Comparison of ENCODE assay signal across 15 cellular contexts in the genomic region with DNA sequence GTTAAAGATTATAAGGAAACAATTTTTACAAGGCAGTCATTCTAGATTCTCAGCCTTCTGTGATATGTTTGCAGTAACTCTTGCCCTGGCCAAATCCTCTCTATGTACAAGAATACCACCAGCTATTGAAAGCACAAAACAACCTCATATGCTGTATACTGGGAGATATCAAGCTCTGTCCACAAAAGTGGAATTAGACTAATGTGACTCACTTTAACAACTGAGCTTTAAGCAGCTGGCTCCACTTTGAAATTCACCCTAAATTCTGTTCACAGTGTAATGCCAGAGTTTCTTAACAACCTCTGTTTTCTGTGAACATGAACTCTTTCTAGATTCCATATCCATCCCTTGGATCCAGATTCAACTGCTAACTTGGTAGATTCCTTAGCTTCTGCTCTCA. TPM values are rescaled to one million over a fixed set of nuclear protein-coding genes. Genes with fewer than 3 reads are reported as not detected.
A peak's percentile ranks its signal among the peaks of the same experiment; 100 is the strongest.
DNase-seq lines count a peak whose midpoint lies in the region; ATAC-seq, FAIRE-seq and TF ChIP-seq lines count a peak whose summit lies in the region.
"Had no signal": no experiment of that assay in that cellular context is flagged by ENCODE, and none has a peak within 500 bp of the region (broad histone marks: within the 10 kb centered on the region; RNA-seq: fewer than 3 reads in every experiment).

No MANE protein-coding gene starts in this region.

- no peak for TF ChIP-seq POLR2A in HepG2 (IDR thresholded peaks at IDR 0.05; ENCODE audit: insufficient read depth in 1 of 2, low read depth in 2 of 2, low read length in 2 of 2)

- intact Hi-C loops in HepG2 (cut with micrococcal nuclease; ENCODE audit: unreplicated experiment), result no loop called here
- intact Hi-C loops in activated T-helper 1 cell treated with anti-CD3 and anti-CD28 coated beads, Interleukin-12 subunit alpha, Interleukin-12 subunit beta, Interleukin-2, Interleukin-4 antibody, amounts not matched to agents 30 ng/mL and 10 ng/mL and 1 ng/mL, durations not matched to agents 14 hours and 24 hours and 36 hours (cut with micrococcal nuclease), result no loop called here

- no peaks in the 10 kb centered on the region for H3K27me3 Mint-ChIP-seq in nephron (ENCODE audit: low read depth)
- peaks cover 4% of the 10 kb centered on the region for H3K27me3 Mint-ChIP-seq in activated T-helper 1 cell treated with anti-CD3 and anti-CD28 coated beads, Interleukin-12 subunit alpha, Interleukin-12 subunit beta, Interleukin-2, Interleukin-4 antibody, amounts not matched to agents 30 ng/mL and 10 ng/mL and 1 ng/mL, durations not matched to agents 14 hours and 24 hours and 36 hours (ENCODE audit: insufficient read depth)

- no peak overlapping the region for H2AFZ ChIP-seq in HepG2 (ENCODE audit: low read length)

- peaks cover 50% of the 10 kb centered on the region for H3K4me1 Mint-ChIP-seq in nephron
- peaks cover 22% of the 10 kb centered on the region for H3K4me1 Mint-ChIP-seq in activated T-helper 1 cell treated with anti-CD3 and anti-CD28 coated beads, Interleukin-12 subunit alpha, Interleukin-12 subunit beta, Interleukin-2, Interleukin-4 antibody, amounts not matched to agents 30 ng/mL and 10 ng/mL and 1 ng/mL, durations not matched to agents 14 hours and 24 hours and 36 hours (ENCODE audit: low read depth)

- no peak for FAIRE-seq in HepG2 (lab: Jason Lieb, UNC)
- FAIRE-seq: H1 had no signal

- DNase-seq in AG10803 (ENCODE audit: low read depth) (peak; percentile 13), fibroblast of peridontal ligament (ENCODE audit: extremely low read depth) (peak; percentile 31), HepG2 (ENCODE audit: low spot score) (no peak), 8988T (no peak)
- no peak for DNase-seq in activated effector memory CD4-positive, alpha-beta T cell treated with Interleukin-2 at 50 U/mL for 16 hours
- DNase-seq in activated T-helper 1 cell treated with anti-CD3 and anti-CD28 coated beads, Interleukin-12 subunit alpha, Interleukin-12 subunit beta, Interleukin-2, Interleukin-4 antibody, amounts not matched to agents 30 ng/mL and 10 ng/mL and 1 ng/mL, durations not matched to agents 14 hours and 24 hours and 36 hours (ENCODE audit: low spot score), result no peak
- DNase-seq: Karpas-422, NCI-H1417 treated with DMSO at 0.1 percent for 48 hours, NCI-H2081, NCI-H510A treated with DMSO at 0.1 percent for 48 hours, Peyer's patch, SHP77 treated with DMSO at 0.1 percent for 48 hours had no signal

- peaks cover 94% of the 10 kb centered on the region for H3K79me2 ChIP-seq in HepG2 (ENCODE audit: insufficient read depth, low read length)

- peak overlapping the region; percentile 36 to 59 (median 49) for H3K27ac Mint-ChIP-seq in nephron
- H3K27ac Mint-ChIP-seq in activated T-helper 1 cell treated with anti-CD3 and anti-CD28 coated beads, Interleukin-12 subunit alpha, Interleukin-12 subunit beta, Interleukin-2, Interleukin-4 antibody, amounts not matched to agents 30 ng/mL and 10 ng/mL and 1 ng/mL, durations not matched to agents 14 hours and 24 hours and 36 hours, result no peak overlapping the region

- H3K4me2 ChIP-seq in HepG2 (ENCODE audit: low read depth, low read length), result no peak overlapping the region

- peaks cover 19% of the 10 kb centered on the region for H3K36me3 Mint-ChIP-seq in nephron (ENCODE audit: low read depth)
- peaks cover 4% of the 10 kb centered on the region for H3K36me3 Mint-ChIP-seq in activated T-helper 1 cell treated with anti-CD3 and anti-CD28 coated beads, Interleukin-12 subunit alpha, Interleukin-12 subunit beta, Interleukin-2, Interleukin-4 antibody, amounts not matched to agents 30 ng/mL and 10 ng/mL and 1 ng/mL, durations not matched to agents 14 hours and 24 hours and 36 hours (ENCODE audit: low read depth)

- H4K20me1 ChIP-seq in HepG2 (ENCODE audit: insufficient read depth, low read length), result peaks cover 54% of the 10 kb centered on the region

- peaks cover 36% of the 10 kb centered on the region for H3K4me1 ChIP-seq in HepG2 (ENCODE audit: insufficient read depth, low read length)

- H3K9me3 ChIP-seq in HepG2 (ENCODE audit: low read length), result peaks cover 9% of the 10 kb centered on the region
- H3K9me3 ChIP-seq: Peyer's patch had no signal

- H3K4me3 ChIP-seq in AG10803 (ENCODE audit: low read length) (no peak overlapping the region), HepG2 (replicated peaks in 1 of 3; ENCODE audit: insufficient read depth in 1 of 3, low read depth in 2 of 3, low read length in 3 of 3) (no peak overlapping the region)
- H3K4me3 ChIP-seq: Peyer's patch had no signal

- H3K27ac ChIP-seq in VCaP, result peak overlapping the region; percentile 55
- H3K27ac ChIP-seq in HepG2 (ENCODE audit: extremely low read length, insufficient read depth, low read length), result no peak overlapping the region
- H3K27ac ChIP-seq: Peyer's patch had no signal

- TF ChIP-seq CTCF in AG10803 (conservative IDR thresholded peaks at IDR 0.05; ENCODE audit: low read length) (no peak), VCaP (conservative IDR thresholded peaks at IDR 0.05) (no peak), nephron (IDR thresholded peaks at IDR 0.05; ENCODE audit: unreplicated experiment in 3 of 3) (no peak), HepG2 (CRISPR knock-in tag; IDR thresholded peaks at IDR 0.05) (no peak)

- H3K27me3 ChIP-seq in HepG2 (ENCODE audit: control insufficient read depth in 1 of 2, insufficient read depth in 2 of 2, low read length in 2 of 2), result no peaks in the 10 kb centered on the region
- H3K27me3 ChIP-seq: Peyer's patch had no signal

- CTCF ChIA-PET in HepG2 (lab: Yijun Ruan, JAX; ENCODE audit: low intra/inter-chr PET ratio, low total read pairs), result no interaction called here

- no peak overlapping the region for H3K4me3 Mint-ChIP-seq in nephron
- H3K4me3 Mint-ChIP-seq in activated T-helper 1 cell treated with anti-CD3 and anti-CD28 coated beads, Interleukin-12 subunit alpha, Interleukin-12 subunit beta, Interleukin-2, Interleukin-4 antibody, amounts not matched to agents 30 ng/mL and 10 ng/mL and 1 ng/mL, durations not matched to agents 14 hours and 24 hours and 36 hours, result no peak overlapping the region

- H3K9ac ChIP-seq in HepG2 (ENCODE audit: insufficient read depth, low read depth, low read length), result no peak overlapping the region

- POLR2A ChIA-PET in HepG2 (lab: Yijun Ruan, JAX), result interaction anchor here (0.9 kb wide), 1 partner anchor 39 kb away, joined by 3 read pairs; no protein-coding TSS in a partner anchor

- peaks cover 0 to 6% of the 10 kb centered on the region in 2 experiments; a peak in 2 of 5 replicates for H3K36me3 ChIP-seq in HepG2 (replicated peaks in 1 of 2; ENCODE audit: control insufficient read depth in 1 of 2, insufficient read depth in 2 of 2, low read length in 2 of 2)
- H3K36me3 ChIP-seq: Peyer's patch had no signal

- TF ChIP-seq EP300 in HepG2 (IDR thresholded peaks at IDR 0.05; ENCODE audit: low read depth in 2 of 2, low read length in 2 of 2), result no peak
- no peak for TF ChIP-seq EP300 in HepG2 (CRISPR knock-in tag; IDR thresholded peaks at IDR 0.05; ENCODE audit: borderline replicate concordance)

- TF ChIP-seq RAD21 in HepG2 (CRISPR knock-in tag; IDR thresholded peaks at IDR 0.05), result no peak

- BruUV-seq in HepG2 (replicated peaks; lab: Mats Ljungman, UMichigan), result no TSS peak

- in situ Hi-C loops in HepG2 (cut with HindIII; ENCODE audit: extremely low pct_ligation_motif_present, low pct_unique_long_range_greater_than_20kb), result no loop called here

- peaks cover 2% of the 10 kb centered on the region for H3K9me3 Mint-ChIP-seq in nephron
- H3K9me3 Mint-ChIP-seq in activated T-helper 1 cell treated with anti-CD3 and anti-CD28 coated beads, Interleukin-12 subunit alpha, Interleukin-12 subunit beta, Interleukin-2, Interleukin-4 antibody, amounts not matched to agents 30 ng/mL and 10 ng/mL and 1 ng/mL, durations not matched to agents 14 hours and 24 hours and 36 hours, result peaks cover 17% of the 10 kb centered on the region

- ATAC-seq in HepG2, result no peak

TF ChIP-seq in HepG2, 621 proteins besides CTCF, POLR2A, EP300 and RAD21 (continues in another document):
- TF ChIP-seq ZFP82 (CRISPR knock-in tag; IDR thresholded peaks at IDR 0.05; ENCODE audit: borderline replicate concordance) (no peak), JUND (CRISPR knock-in tag; IDR thresholded peaks at IDR 0.05) (no peak)

RNA-seq across cellular contexts. Expression of a gene that starts 47.6 kb away (rescaled TPM):
- total RNA-seq in HepG2 (2016; rRNA removed; fragmentation: Illumina TruSeq; extraction: Trizol), result 33.9 and 52.0 TPM in 2 replicates
- 383 and 424 TPM in 2 replicates for total RNA-seq in HepG2 (2016; cell fraction: cytosol; rRNA removed; fragmentation: Illumina TruSeq; extraction: Trizol; ENCODE audit: low read depth)
- total RNA-seq in HepG2 (2016; cell fraction: insoluble cytoplasmic fraction; rRNA removed; fragmentation: Illumina TruSeq; extraction: Trizol), result 30.5 and 56.1 TPM in 2 replicates
- total RNA-seq in HepG2 (2016; cell fraction: membrane; rRNA removed; fragmentation: Illumina TruSeq; extraction: Trizol), result 103 and 120 TPM in 2 replicates
- total RNA-seq in HepG2 (2016; cell fraction: nucleus; rRNA removed; fragmentation: Illumina TruSeq; extraction: Trizol), result 105 and 132 TPM in 2 replicates
- 14.0 and 14.4 TPM in 2 replicates for polyA plus RNA-seq in HepG2 (2011; rRNA removed)
- 6.8 and 8.2 TPM in 2 replicates for polyA plus RNA-seq in HepG2 (2011; cell fraction: cytosol; rRNA removed)
- polyA plus RNA-seq in HepG2 (2011; cell fraction: nucleus; rRNA removed), result 66.8 and 70.6 TPM in 2 replicates
- 21.8 and 27.4 TPM in 2 replicates for polyA plus RNA-seq in HepG2 (2012)
- polyA plus RNA-seq in HepG2 (2016; cell fraction: cytosol; fragmentation: Illumina TruSeq; extraction: Trizol; ENCODE audit: low read depth), result 0.45 and 0.47 TPM in 2 replicates
- polyA plus RNA-seq in HepG2 (2016; cell fraction: insoluble cytoplasmic fraction; fragmentation: Illumina TruSeq; extraction: Trizol; ENCODE audit: low read depth), result 8.5 and 8.8 TPM in 2 replicates
- 0.95 and 1.2 TPM in 2 replicates for polyA plus RNA-seq in HepG2 (2016; cell fraction: membrane; fragmentation: Illumina TruSeq; extraction: Trizol; ENCODE audit: low read depth)
- polyA plus RNA-seq in HepG2 (2016; cell fraction: nucleus; fragmentation: Illumina TruSeq; extraction: Trizol; ENCODE audit: insufficient read depth, low read depth), result 53.6 and 57.4 TPM in 2 replicates
- 24.1 and 40.6 TPM in 2 replicates for polyA minus RNA-seq in HepG2 (2011; rRNA and poly(A)+ RNA removed; ENCODE audit: low replicate concordance)
- 16.1 and 19.3 TPM in 2 replicates for polyA minus RNA-seq in HepG2 (2011; cell fraction: cytosol; rRNA and poly(A)+ RNA removed)
- polyA minus RNA-seq in HepG2 (2011; cell fraction: nucleus; rRNA and poly(A)+ RNA removed), result 257 and 299 TPM in 2 replicates
- 34.3 and 36.8 TPM in 2 replicates for total RNA-seq in activated T-helper 1 cell treated with anti-CD3 and anti-CD28 coated beads, Interleukin-12 subunit alpha, Interleukin-12 subunit beta, Interleukin-2, Interleukin-4 antibody, amounts not matched to agents 30 ng/mL and 10 ng/mL and 1 ng/mL, durations not matched to agents 14 hours and 24 hours and 36 hours

Comparison
In these comparisons a context has a peak if more than half of its experiments do, and no peak if none do; other contexts are left out.
1. DNase-seq: peak in AG10803 (single experiment) and fibroblast of peridontal ligament (single experiment); none in HepG2 (single experiment), 8988T (single experiment), activated effector memory CD4-positive, alpha-beta T cell treated with Interleukin-2 at 50 U/mL for 16 hours (single experiment) and activated T-helper 1 cell treated with anti-CD3 and anti-CD28 coated beads, Interleukin-12 subunit alpha, Interleukin-12 subunit beta, Interleukin-2, Interleukin-4 antibody, amounts not matched to agents 30 ng/mL and 10 ng/mL and 1 ng/mL, durations not matched to agents 14 hours and 24 hours and 36 hours (single experiment).